Comparison of ENCODE assay signal across 2 cellular contexts in the genomic region with DNA sequence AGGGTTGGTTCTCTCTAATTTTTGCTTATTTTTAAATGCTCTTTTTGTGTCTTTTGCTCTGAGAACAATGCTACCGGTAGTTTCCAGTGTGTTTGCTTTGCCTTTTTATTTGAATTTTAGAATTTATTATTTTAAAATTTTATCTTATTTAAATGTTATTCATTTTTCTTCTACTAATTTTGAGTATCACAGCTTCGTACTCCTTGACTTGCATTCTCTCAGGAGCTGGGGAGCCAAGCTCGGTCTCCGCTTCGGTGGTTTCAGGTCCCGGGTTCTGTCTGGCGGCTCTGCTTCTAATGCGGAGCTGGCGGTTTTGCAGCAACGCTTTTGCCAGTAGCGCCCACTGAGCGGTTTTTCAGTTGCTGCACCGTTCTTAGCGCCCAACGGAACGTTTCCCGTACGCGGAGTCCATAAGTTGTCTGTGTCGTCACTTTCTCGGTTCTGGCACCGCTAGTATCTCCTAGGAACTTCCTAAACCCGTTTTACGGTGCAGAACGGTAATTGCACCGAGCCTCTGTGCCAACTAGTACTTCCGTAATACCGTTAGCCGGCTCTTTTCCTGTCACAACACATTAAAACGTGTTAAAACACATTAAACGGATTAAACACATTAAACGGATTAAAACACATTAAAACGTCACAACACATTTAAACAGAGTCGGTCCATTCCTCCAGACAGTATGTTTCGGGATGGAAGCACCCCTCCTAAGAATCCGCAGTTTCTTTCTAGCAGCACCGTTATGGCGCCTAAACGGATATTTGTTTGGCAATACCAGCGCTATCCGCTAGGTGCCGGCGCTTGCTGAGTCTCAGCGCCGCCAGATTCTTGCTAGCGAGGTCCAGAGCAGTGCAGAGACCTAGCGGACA.
TF ChIP-seq lines count a peak whose summit lies in the region.

No MANE protein-coding gene starts in this region.

TF ChIP-seq in A549, 52 proteins besides CTCF, POLR2A, EP300 and RAD21:
- TF ChIP-seq GATA3 (IDR thresholded peaks at IDR 0.05; ENCODE audit: borderline replicate concordance) (0 out of 2 replicates have a peak, but pooled peaks have one; percentile 8), FOSL2 (IDR thresholded peaks at IDR 0.05) (no peak), FOSL2 (CRISPR knock-in tag; IDR thresholded peaks at IDR 0.05) (no peak), SMC3 (IDR thresholded peaks at IDR 0.05) (peak; percentile 61), MAFK (IDR thresholded peaks at IDR 0.05; ENCODE audit: partially characterized antibody) (peak; percentile 44), CEBPB (IDR thresholded peaks at IDR 0.05) (peak; percentile 3 to 61; a peak in 2 of 4 replicates), KDM1A (IDR thresholded peaks at IDR 0.05; ENCODE audit: low read depth) (no peak), JUN (IDR thresholded peaks at IDR 0.05) (peak; percentile 41 to 64; a peak in 3 of 5 replicates)
- TF ChIP-seq, protein P1, sequence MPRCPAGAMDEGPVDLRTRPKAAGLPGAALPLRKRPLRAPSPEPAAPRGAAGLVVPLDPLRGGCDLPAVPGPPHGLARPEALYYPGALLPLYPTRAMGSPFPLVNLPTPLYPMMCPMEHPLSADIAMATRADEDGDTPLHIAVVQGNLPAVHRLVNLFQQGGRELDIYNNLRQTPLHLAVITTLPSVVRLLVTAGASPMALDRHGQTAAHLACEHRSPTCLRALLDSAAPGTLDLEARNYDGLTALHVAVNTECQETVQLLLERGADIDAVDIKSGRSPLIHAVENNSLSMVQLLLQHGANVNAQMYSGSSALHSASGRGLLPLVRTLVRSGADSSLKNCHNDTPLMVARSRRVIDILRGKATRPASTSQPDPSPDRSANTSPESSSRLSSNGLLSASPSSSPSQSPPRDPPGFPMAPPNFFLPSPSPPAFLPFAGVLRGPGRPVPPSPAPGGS (IDR thresholded peaks at IDR 0.05), result 0 out of 3 replicates have a peak, but pooled peaks have one; percentile 50
- TF ChIP-seq, protein P2, sequence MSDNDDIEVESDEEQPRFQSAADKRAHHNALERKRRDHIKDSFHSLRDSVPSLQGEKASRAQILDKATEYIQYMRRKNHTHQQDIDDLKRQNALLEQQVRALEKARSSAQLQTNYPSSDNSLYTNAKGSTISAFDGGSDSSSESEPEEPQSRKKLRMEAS (IDR thresholded peaks at IDR 0.05), result peak; percentile 56
TF ChIP-seq in A549: peak in this region for 7.

TF ChIP-seq in neural cell, 6 proteins besides CTCF, POLR2A, EP300 and RAD21:
- no peak for TF ChIP-seq EZH2 (IDR thresholded peaks at IDR 0.05; ENCODE audit: borderline replicate concordance, insufficient read depth, low read length, poor library complexity, severe bottlenecking)
- TF ChIP-seq MXI1 (conservative IDR thresholded peaks at IDR 0.05; ENCODE audit: poor library complexity, severe bottlenecking), result no peak
- TF ChIP-seq, protein P3, sequence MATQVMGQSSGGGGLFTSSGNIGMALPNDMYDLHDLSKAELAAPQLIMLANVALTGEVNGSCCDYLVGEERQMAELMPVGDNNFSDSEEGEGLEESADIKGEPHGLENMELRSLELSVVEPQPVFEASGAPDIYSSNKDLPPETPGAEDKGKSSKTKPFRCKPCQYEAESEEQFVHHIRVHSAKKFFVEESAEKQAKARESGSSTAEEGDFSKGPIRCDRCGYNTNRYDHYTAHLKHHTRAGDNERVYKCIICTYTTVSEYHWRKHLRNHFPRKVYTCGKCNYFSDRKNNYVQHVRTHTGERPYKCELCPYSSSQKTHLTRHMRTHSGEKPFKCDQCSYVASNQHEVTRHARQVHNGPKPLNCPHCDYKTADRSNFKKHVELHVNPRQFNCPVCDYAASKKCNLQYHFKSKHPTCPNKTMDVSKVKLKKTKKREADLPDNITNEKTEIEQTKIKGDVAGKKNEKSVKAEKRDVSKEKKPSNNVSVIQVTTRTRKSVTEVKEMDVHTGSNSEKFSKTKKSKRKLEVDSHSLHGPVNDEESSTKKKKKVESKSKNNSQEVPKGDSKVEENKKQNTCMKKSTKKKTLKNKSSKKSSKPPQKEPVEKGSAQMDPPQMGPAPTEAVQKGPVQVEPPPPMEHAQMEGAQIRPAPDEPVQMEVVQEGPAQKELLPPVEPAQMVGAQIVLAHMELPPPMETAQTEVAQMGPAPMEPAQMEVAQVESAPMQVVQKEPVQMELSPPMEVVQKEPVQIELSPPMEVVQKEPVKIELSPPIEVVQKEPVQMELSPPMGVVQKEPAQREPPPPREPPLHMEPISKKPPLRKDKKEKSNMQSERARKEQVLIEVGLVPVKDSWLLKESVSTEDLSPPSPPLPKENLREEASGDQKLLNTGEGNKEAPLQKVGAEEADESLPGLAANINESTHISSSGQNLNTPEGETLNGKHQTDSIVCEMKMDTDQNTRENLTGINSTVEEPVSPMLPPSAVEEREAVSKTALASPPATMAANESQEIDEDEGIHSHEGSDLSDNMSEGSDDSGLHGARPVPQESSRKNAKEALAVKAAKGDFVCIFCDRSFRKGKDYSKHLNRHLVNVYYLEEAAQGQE (IDR thresholded peaks at IDR 0.05; ENCODE audit: borderline replicate concordance), result no peak
- TF ChIP-seq SMC3 (conservative IDR thresholded peaks at IDR 0.05; ENCODE audit: poor library complexity), result peak; percentile 45
- TF ChIP-seq TAF1 (IDR thresholded peaks at IDR 0.05; ENCODE audit: low read depth), result no peak
- TF ChIP-seq POLR2AphosphoS5 (IDR thresholded peaks at IDR 0.05), result peak; percentile 57
